ENCODE assay signal across 8 cellular contexts in the genomic region with DNA sequence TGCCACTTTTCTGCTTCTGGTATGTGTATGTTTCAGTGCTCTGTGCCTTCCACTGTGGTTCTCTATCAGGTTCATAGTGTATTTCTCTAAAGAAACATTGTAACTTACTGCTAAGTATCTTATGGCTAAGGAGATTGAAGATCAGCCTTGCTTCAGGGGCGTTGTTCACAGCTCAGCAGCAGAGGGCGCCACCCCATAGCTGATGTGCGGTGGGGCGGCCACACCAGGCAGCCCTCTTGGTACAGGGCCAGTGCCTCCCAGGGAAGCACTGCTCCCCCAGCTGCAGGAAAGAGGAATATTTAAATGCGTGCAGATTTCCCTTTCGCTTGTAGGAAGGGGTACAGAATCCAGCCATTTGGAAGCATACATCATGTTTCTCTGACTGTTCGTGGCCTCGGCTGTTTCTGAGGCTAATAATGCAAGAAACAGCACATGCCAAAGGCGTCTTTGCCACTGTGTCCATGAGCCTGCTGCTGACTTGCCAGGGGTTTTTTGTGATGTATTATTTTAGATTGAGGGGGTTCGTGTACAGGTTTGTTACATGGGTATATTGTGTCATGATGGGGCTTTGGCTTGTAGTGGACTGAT.
DNase-seq lines count a peak whose midpoint lies in the region; ATAC-seq and TF ChIP-seq lines count a peak whose summit lies in the region.
"Not testable (repeated sequence)": the region's sequence is repeated elsewhere in the genome, so short reads cannot be mapped to it uniquely, and the experiment has no call there.

No MANE protein-coding gene starts in this region.

- H3K27me3 ChIP-seq in Loucy (ENCODE audit: insufficient read depth, low read length, poor library complexity, severe bottlenecking); PC-9 (ENCODE audit: insufficient read depth, low read depth): not testable (repeated sequence)

- not testable (repeated sequence) for H3K27ac ChIP-seq in PC-9

- in situ Hi-C loops in ACHN (cut with HindIII; ENCODE audit: low pct_ligation_motif_present, low pct_unique_long_range_greater_than_20kb, low sequenced_read_pairs): not testable (repeated sequence)

- not testable (repeated sequence) for H3K4me1 ChIP-seq in Loucy (ENCODE audit: insufficient read depth, low read length, poor library complexity, severe bottlenecking); PC-9 (replicated peaks; ENCODE audit: insufficient read depth)

- peak; percentile 66 for TF ChIP-seq CTCF in Loucy (conservative IDR thresholded peaks at IDR 0.05; ENCODE audit: low read length)
- TF ChIP-seq CTCF in PC-9 (conservative IDR thresholded peaks at IDR 0.05): peak; percentile 79

- H3K36me3 ChIP-seq in Loucy (ENCODE audit: insufficient read depth, low read length); PC-9 (ENCODE audit: low read depth): not testable (repeated sequence)

- not testable (repeated sequence) for H3K4me3 ChIP-seq in Loucy (ENCODE audit: low read length, poor library complexity, severe bottlenecking); PC-9

- not testable (repeated sequence) for BruUV-seq in PC-9 (replicated peaks; lab: Mats Ljungman, UMichigan)

- not testable (repeated sequence) for H3K79me2 ChIP-seq in Loucy (ENCODE audit: insufficient read depth, low read length); PC-9 (ENCODE audit: low read depth)

- ATAC-seq in GM18519 (IDR thresholded peaks at IDR 0.05; ENCODE audit: low FRiP score, unreplicated experiment): peak; percentile 30

- not testable (repeated sequence) for H3K9me2 ChIP-seq in Loucy (replicated peaks; ENCODE audit: low read depth, low read length); PC-9 (ENCODE audit: insufficient read depth)

- DNase-seq in ACHN: peak; percentile 68
- peak; percentile 39 to 86 for DNase-seq in PC-9
- DNase-seq in activated CD8-positive, alpha-beta memory T cell treated with anti-CD3 and anti-CD28 coated beads for 24 hours: peak; percentile 88
- peak; percentile 49 for DNase-seq in dedifferentiated amniotic fluid mesenchymal stem cell (ENCODE audit: extremely low spot score)
- peak; percentile 49 for DNase-seq in kidney glomerular epithelial cell (lab: John Stamatoyannopoulos, UW)
- peak; percentile 45 to 70 (median 67) for DNase-seq in stimulated activated CD4-positive, alpha-beta T cell treated with anti-CD3 and anti-CD28 coated beads, Interleukin-12 subunit alpha, Interleukin-12 subunit beta, amount 100 ng/mL, for 48 hours (ENCODE audit: low read depth in 2 of 3, low spot score in 1 of 3)

- POLR2A ChIA-PET in PC-9 (lab: Charles Lee; ENCODE audit: unreplicated experiment): not testable (repeated sequence)

- H3K9ac ChIP-seq in Loucy (ENCODE audit: low read depth, low read length, poor library complexity, severe bottlenecking): not testable (repeated sequence)

- CTCF ChIA-PET in PC-9 (lab: Charles Lee): not testable (repeated sequence)

- intact Hi-C loops in PC-9 (cut with micrococcal nuclease; ENCODE audit: unreplicated experiment): loop anchor here (1.0 to 10.0 kb wide), 3 partner anchors 115 to 174 kb away; no protein-coding TSS in a partner anchor

- not testable (repeated sequence) for H3K4me2 ChIP-seq in Loucy (ENCODE audit: low read depth, low read length, poor library complexity, severe bottlenecking)
- peak overlapping the region; percentile 34; the same call in 1 of the 2 replicates for H3K4me2 ChIP-seq in PC-9

- not testable (repeated sequence) for H3F3A ChIP-seq in Loucy (ENCODE audit: low read depth); PC-9 (ENCODE audit: insufficient read depth, low read depth)

- 0 out of 2 replicates have a peak overlapping the region, but pooled peaks have one; percentile 49 for H2AFZ ChIP-seq in Loucy (ENCODE audit: low read length)
- H2AFZ ChIP-seq in PC-9: not testable (repeated sequence)

- H4K20me1 ChIP-seq in Loucy (ENCODE audit: insufficient read depth, low read length, poor library complexity, severe bottlenecking); PC-9 (ENCODE audit: insufficient read depth): not testable (repeated sequence)

- H3K9me3 ChIP-seq in Loucy (ENCODE audit: insufficient read depth, low read depth, low read length); PC-9 (ENCODE audit: insufficient read depth, low read depth): not testable (repeated sequence)
